In the genomic region with DNA sequence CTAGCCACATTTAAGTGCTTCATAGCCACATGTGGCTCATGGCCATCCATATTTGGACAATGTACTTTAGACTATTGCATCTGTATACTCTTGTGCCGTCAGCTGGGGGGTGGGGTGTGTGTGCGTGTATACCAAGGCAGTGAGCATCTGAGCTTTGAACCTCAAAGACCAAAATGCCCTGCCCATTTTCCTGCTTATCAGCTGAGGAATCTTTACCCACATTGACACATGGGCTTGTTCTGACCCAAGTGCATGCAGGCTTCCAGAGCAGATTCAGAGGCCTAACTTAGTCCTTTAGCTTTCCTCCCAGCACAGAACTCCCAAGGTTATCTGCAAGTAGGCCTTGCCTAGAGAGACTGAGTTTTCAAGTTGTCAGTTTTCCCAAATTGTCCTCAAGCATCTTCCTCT, we compare ENCODE assay signal across 1 cellular context.
TF ChIP-seq lines count a peak whose summit lies in the region.

No MANE protein-coding gene starts in this region.

TF ChIP-seq in HepG2, 621 proteins besides CTCF, POLR2A, EP300 and RAD21 (continued from another document and continues in another):
- no peak for TF ChIP-seq ZBTB2 (CRISPR knock-in tag; IDR thresholded peaks at IDR 0.05; ENCODE audit: low read depth)
- TF ChIP-seq KMT2A (CRISPR knock-in tag; IDR thresholded peaks at IDR 0.05): peak; percentile 64; the same call in 1 of the 2 replicates
- peak; percentile 86; the same call in 1 of the 2 replicates for TF ChIP-seq EHMT2 (IDR thresholded peaks at IDR 0.05; ENCODE audit: borderline replicate concordance, low read depth, low read length)
- TF ChIP-seq EZH2 (conservative IDR thresholded peaks at IDR 0.05; ENCODE audit: low read depth, low read length): no peak
- TF ChIP-seq ZNF44 (CRISPR knock-in tag; IDR thresholded peaks at IDR 0.05): no peak
- 0 out of 2 replicates have a peak, but pooled peaks have one; percentile 55 for TF ChIP-seq ZNF670 (CRISPR knock-in tag; IDR thresholded peaks at IDR 0.05; ENCODE audit: borderline replicate concordance)
- no peak for TF ChIP-seq KIAA2018 (CRISPR knock-in tag; IDR thresholded peaks at IDR 0.05; ENCODE audit: borderline replicate concordance)
- no peak for TF ChIP-seq MTF2 (CRISPR knock-in tag; IDR thresholded peaks at IDR 0.05; ENCODE audit: borderline replicate concordance)
- no peak for TF ChIP-seq POLR2AphosphoS2 (IDR thresholded peaks at IDR 0.05; ENCODE audit: low read depth, low read length)
- TF ChIP-seq, protein P1, sequence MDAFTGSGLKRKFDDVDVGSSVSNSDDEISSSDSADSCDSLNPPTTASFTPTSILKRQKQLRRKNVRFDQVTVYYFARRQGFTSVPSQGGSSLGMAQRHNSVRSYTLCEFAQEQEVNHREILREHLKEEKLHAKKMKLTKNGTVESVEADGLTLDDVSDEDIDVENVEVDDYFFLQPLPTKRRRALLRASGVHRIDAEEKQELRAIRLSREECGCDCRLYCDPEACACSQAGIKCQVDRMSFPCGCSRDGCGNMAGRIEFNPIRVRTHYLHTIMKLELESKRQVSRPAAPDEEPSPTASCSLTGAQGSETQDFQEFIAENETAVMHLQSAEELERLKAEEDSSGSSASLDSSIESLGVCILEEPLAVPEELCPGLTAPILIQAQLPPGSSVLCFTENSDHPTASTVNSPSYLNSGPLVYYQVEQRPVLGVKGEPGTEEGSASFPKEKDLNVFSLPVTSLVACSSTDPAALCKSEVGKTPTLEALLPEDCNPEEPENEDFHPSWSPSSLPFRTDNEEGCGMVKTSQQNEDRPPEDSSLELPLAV (CRISPR knock-in tag; conservative IDR thresholded peaks at IDR 0.05; ENCODE audit: low read depth): no peak
- TF ChIP-seq ZNF788 (CRISPR knock-in tag; IDR thresholded peaks at IDR 0.05; ENCODE audit: borderline replicate concordance): peak; percentile 88; the same call in 1 of the 2 replicates
- no peak for TF ChIP-seq ZNF589 (CRISPR knock-in tag; conservative IDR thresholded peaks at IDR 0.05)
- TF ChIP-seq ZNF430 (CRISPR knock-in tag; IDR thresholded peaks at IDR 0.05): peak; percentile 88; the same call in 1 of the 2 replicates
- no peak; the same call in 1 of the 2 replicates for TF ChIP-seq FOXJ3 (CRISPR knock-in tag; IDR thresholded peaks at IDR 0.05; ENCODE audit: borderline replicate concordance)
- peak; percentile 65; the same call in 1 of the 2 replicates for TF ChIP-seq AKAP8 (CRISPR knock-in tag; IDR thresholded peaks at IDR 0.05)
- no peak for TF ChIP-seq MAFG (CRISPR knock-in tag; IDR thresholded peaks at IDR 0.05)
- TF ChIP-seq, protein P2, sequence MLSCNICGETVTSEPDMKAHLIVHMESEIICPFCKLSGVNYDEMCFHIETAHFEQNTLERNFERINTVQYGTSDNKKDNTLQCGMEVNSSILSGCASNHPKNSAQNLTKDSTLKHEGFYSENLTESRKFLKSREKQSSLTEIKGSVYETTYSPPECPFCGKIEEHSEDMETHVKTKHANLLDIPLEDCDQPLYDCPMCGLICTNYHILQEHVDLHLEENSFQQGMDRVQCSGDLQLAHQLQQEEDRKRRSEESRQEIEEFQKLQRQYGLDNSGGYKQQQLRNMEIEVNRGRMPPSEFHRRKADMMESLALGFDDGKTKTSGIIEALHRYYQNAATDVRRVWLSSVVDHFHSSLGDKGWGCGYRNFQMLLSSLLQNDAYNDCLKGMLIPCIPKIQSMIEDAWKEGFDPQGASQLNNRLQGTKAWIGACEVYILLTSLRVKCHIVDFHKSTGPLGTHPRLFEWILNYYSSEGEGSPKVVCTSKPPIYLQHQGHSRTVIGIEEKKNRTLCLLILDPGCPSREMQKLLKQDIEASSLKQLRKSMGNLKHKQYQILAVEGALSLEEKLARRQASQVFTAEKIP (CRISPR knock-in tag; IDR thresholded peaks at IDR 0.05; ENCODE audit: borderline replicate concordance): no peak
- no peak for TF ChIP-seq CHCHD3 (CRISPR knock-in tag; IDR thresholded peaks at IDR 0.05)
- TF ChIP-seq, protein P3, sequence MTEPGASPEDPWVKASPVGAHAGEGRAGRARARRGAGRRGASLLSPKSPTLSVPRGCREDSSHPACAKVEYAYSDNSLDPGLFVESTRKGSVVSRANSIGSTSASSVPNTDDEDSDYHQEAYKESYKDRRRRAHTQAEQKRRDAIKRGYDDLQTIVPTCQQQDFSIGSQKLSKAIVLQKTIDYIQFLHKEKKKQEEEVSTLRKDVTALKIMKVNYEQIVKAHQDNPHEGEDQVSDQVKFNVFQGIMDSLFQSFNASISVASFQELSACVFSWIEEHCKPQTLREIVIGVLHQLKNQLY (CRISPR knock-in tag; IDR thresholded peaks at IDR 0.05): peak; percentile 85
- peak; percentile 71 for TF ChIP-seq ZNF441 (CRISPR knock-in tag; IDR thresholded peaks at IDR 0.05; ENCODE audit: borderline replicate concordance)
- no peak for TF ChIP-seq HIVEP1 (CRISPR knock-in tag; IDR thresholded peaks at IDR 0.05)
- no peak for TF ChIP-seq ZNF773 (CRISPR knock-in tag; IDR thresholded peaks at IDR 0.05; ENCODE audit: borderline replicate concordance)
- TF ChIP-seq POLR2AphosphoS5 (IDR thresholded peaks at IDR 0.05; ENCODE audit: low read depth, low read length): peak; percentile 50
- TF ChIP-seq ZNF672 (CRISPR knock-in tag; IDR thresholded peaks at IDR 0.05): no peak
- TF ChIP-seq ZNF460 (CRISPR knock-in tag; IDR thresholded peaks at IDR 0.05; ENCODE audit: borderline replicate concordance): no peak; the same call in 1 of the 2 replicates
- TF ChIP-seq RAD51 (IDR thresholded peaks at IDR 0.05; ENCODE audit: borderline replicate concordance): no peak
- no peak for TF ChIP-seq NKX3-1 (CRISPR knock-in tag; IDR thresholded peaks at IDR 0.05)
- TF ChIP-seq, protein P4, sequence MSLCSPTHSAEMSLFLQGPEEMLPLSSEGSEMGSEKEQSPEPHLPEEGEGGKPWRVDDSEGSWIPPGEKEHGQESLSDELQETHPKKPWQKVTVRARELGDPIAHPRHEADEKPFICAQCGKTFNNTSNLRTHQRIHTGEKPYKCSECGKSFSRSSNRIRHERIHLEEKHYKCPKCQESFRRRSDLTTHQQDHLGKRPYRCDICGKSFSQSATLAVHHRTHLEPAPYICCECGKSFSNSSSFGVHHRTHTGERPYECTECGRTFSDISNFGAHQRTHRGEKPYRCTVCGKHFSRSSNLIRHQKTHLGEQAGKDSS (CRISPR knock-in tag; IDR thresholded peaks at IDR 0.05; ENCODE audit: borderline replicate concordance, low read depth): no peak
- 0 out of 2 replicates have a peak, but pooled peaks have one; percentile 23 for TF ChIP-seq SMAD3 (CRISPR knock-in tag; IDR thresholded peaks at IDR 0.05)
- no peak for TF ChIP-seq ADNP (CRISPR knock-in tag; IDR thresholded peaks at IDR 0.05)
- TF ChIP-seq ZNF446 (CRISPR knock-in tag; IDR thresholded peaks at IDR 0.05): no peak
- TF ChIP-seq ZNF329 (CRISPR knock-in tag; IDR thresholded peaks at IDR 0.05; ENCODE audit: low read depth): no peak
- no peak for TF ChIP-seq ZNF724P (CRISPR knock-in tag; IDR thresholded peaks at IDR 0.05; ENCODE audit: borderline replicate concordance)
- no peak for TF ChIP-seq ZNF713 (CRISPR knock-in tag; IDR thresholded peaks at IDR 0.05)
- TF ChIP-seq ZNF205 (CRISPR knock-in tag; IDR thresholded peaks at IDR 0.05): peak; percentile 90
- TF ChIP-seq ZNF792 (CRISPR knock-in tag; IDR thresholded peaks at IDR 0.05): peak; percentile 63
- TF ChIP-seq DRAP1 (CRISPR knock-in tag; IDR thresholded peaks at IDR 0.05): peak; percentile 28; the same call in 1 of the 2 replicates
- TF ChIP-seq CSRNP1 (CRISPR knock-in tag; IDR thresholded peaks at IDR 0.05): no peak
- TF ChIP-seq KAT8 (CRISPR knock-in tag; IDR thresholded peaks at IDR 0.05): peak; percentile 87
- no peak for TF ChIP-seq IRF1 (CRISPR knock-in tag; IDR thresholded peaks at IDR 0.05; ENCODE audit: low read depth)
- TF ChIP-seq KLF9 (CRISPR knock-in tag; IDR thresholded peaks at IDR 0.05; ENCODE audit: low read depth): no peak
- no peak for TF ChIP-seq KLF15 (CRISPR knock-in tag; IDR thresholded peaks at IDR 0.05; ENCODE audit: borderline replicate concordance)
- peak; percentile 58; the same call in 1 of the 2 replicates for TF ChIP-seq AHR (CRISPR knock-in tag; IDR thresholded peaks at IDR 0.05)
- TF ChIP-seq NCOA2 (CRISPR knock-in tag; IDR thresholded peaks at IDR 0.05): peak; percentile 89
- peak in 1 of 2 experiments; percentile 62; a peak in 1 of 4 replicates for TF ChIP-seq KLF16 (CRISPR knock-in tag; IDR thresholded peaks at IDR 0.05)
- TF ChIP-seq RNF2 (conservative IDR thresholded peaks at IDR 0.05; ENCODE audit: low read depth): no peak
- TF ChIP-seq TEAD2 (CRISPR knock-in tag; IDR thresholded peaks at IDR 0.05): no peak
- TF ChIP-seq ZNF468 (CRISPR knock-in tag; IDR thresholded peaks at IDR 0.05): no peak
- no peak for TF ChIP-seq U2AF1 (optimal IDR thresholded peaks at IDR 0.05; ENCODE audit: low read depth, low read length)
